13 cellular contexts compared by ENCODE assay signal in genomic region chr4:98603683-98604573, GRCh38. TPM values are rescaled to one million over a fixed set of nuclear protein-coding genes. Genes with fewer than 3 reads are reported as not detected.
DNase-seq lines count a peak whose midpoint lies in the region; ATAC-seq and TF ChIP-seq lines count a peak whose summit lies in the region.
"Had no signal": no experiment of that assay in that cellular context is flagged by ENCODE, and none has a peak within 500 bp of the region (broad histone marks: within the 10 kb centered on the region; RNA-seq: fewer than 3 reads in every experiment).

No MANE protein-coding gene starts in this region.

- H3K9me3 Mint-ChIP-seq in WTC11 = peaks cover 29% of the 10 kb centered on the region

- POLR2A ChIA-PET in WTC11 (lab: Charles Lee) = interaction anchor here (0.7 kb wide), 1 partner anchor 8 kb away, joined by 3 read pairs; no protein-coding TSS in a partner anchor

- H3K4me3 Mint-ChIP-seq in WTC11 = no peak overlapping the region
- H3K4me3 Mint-ChIP-seq: dendritic cell treated with granulocyte-macrophage colony-stimulating factor and Interleukin-4, amounts not matched to agents 40 ng/mL and 50 ng/mL, for 4 days had no signal

- H3K4me1 Mint-ChIP-seq in WTC11 = peaks cover 68% of the 10 kb centered on the region

- DNase-seq in stimulated activated CD4-positive, alpha-beta T cell treated with anti-CD3 and anti-CD28 coated beads, Interleukin-1b, Interleukin-23, amount 100 ng/mL, for 48 hours = peak; percentile 40
- no peak for DNase-seq in stimulated activated CD4-positive, alpha-beta T cell treated with anti-CD3 and anti-CD28 coated beads, Interleukin-2, amount 100 ng/mL, for 24 hours
- DNase-seq in WTC11 (ENCODE audit: low spot score) (no peak), globus pallidus (ENCODE audit: low spot score) (peak; percentile 69), DMS53 (lab: John Stamatoyannopoulos, UW) (no peak)
- DNase-seq in NK-92 treated with Interleukin-12 subunit alpha and Interleukin-12 subunit beta, amount 100 ng/mL, for 24 hours (lab: John Stamatoyannopoulos, UW) = no peak
- DNase-seq: glutamatergic neuron, NCI-H748 treated with DMSO at 0.1 percent for 48 hours, right lobe of liver, SW 1271 had no signal

- TF ChIP-seq CTCF in WTC11 (IDR thresholded peaks at IDR 0.05) = no peak

- peaks cover 5% of the 10 kb centered on the region for H3K27me3 Mint-ChIP-seq in WTC11 (ENCODE audit: low read depth)
- H3K27me3 Mint-ChIP-seq: dendritic cell treated with granulocyte-macrophage colony-stimulating factor and Interleukin-4, amounts not matched to agents 40 ng/mL and 50 ng/mL, for 4 days had no signal

- peak overlapping the region; percentile 56; the same call in 1 of the 2 replicates for H3K27ac Mint-ChIP-seq in WTC11
- H3K27ac Mint-ChIP-seq: dendritic cell treated with granulocyte-macrophage colony-stimulating factor and Interleukin-4, amounts not matched to agents 40 ng/mL and 50 ng/mL, for 4 days had no signal

- H3K36me3 Mint-ChIP-seq in WTC11 = peaks cover 28% of the 10 kb centered on the region

- ATAC-seq in WTC11 (no peak), GM19397 (IDR thresholded peaks at IDR 0.05; ENCODE audit: unreplicated experiment) (no peak), HG02571 (IDR thresholded peaks at IDR 0.05; ENCODE audit: unreplicated experiment) (no peak)
- ATAC-seq: right lobe of liver had no signal

- CTCF ChIA-PET in WTC11 (lab: Charles Lee) = no interaction called here

TF ChIP-seq in WTC11, 78 proteins besides CTCF, POLR2A, EP300 and RAD21:
- TF ChIP-seq TEAD1 (CRISPR knock-in tag; IDR thresholded peaks at IDR 0.05) (no peak), NFYB (CRISPR knock-in tag; conservative IDR thresholded peaks at IDR 0.05; ENCODE audit: low read depth) (no peak), JUN (CRISPR knock-in tag; IDR thresholded peaks at IDR 0.05) (no peak), USF2 (CRISPR knock-in tag; IDR thresholded peaks at IDR 0.05) (no peak), EMX1 (CRISPR knock-in tag; IDR thresholded peaks at IDR 0.05) (no peak), ESRRA (CRISPR knock-in tag; IDR thresholded peaks at IDR 0.05; ENCODE audit: borderline replicate concordance) (no peak), SMAD3 (CRISPR knock-in tag; IDR thresholded peaks at IDR 0.05; ENCODE audit: borderline replicate concordance) (no peak), ARID4B (CRISPR knock-in tag; IDR thresholded peaks at IDR 0.05; ENCODE audit: borderline replicate concordance) (no peak), KAT7 (CRISPR knock-in tag; IDR thresholded peaks at IDR 0.05; ENCODE audit: borderline replicate concordance) (no peak)

RNA-seq across cellular contexts. Expression of gene TSPAN5, which starts 54.5 kb away (rescaled TPM):
- total RNA-seq in WTC11 (2021) = 19.1 to 22.7 TPM (median 20.8 TPM) in 3 replicates

Comparison
In these comparisons a context has a peak if more than half of its experiments do, and no peak if none do; other contexts are left out.
1. DNase-seq: peak in stimulated activated CD4-positive, alpha-beta T cell treated with anti-CD3 and anti-CD28 coated beads, Interleukin-1b, Interleukin-23, amount 100 ng/mL, for 48 hours (single experiment) and globus pallidus (single experiment); none in stimulated activated CD4-positive, alpha-beta T cell treated with anti-CD3 and anti-CD28 coated beads, Interleukin-2, amount 100 ng/mL, for 24 hours (0 of 2), WTC11 (single experiment), NK-92 treated with Interleukin-12 subunit alpha and Interleukin-12 subunit beta, amount 100 ng/mL, for 24 hours (single experiment) and DMS53 (single experiment).